Comparison of ENCODE assay signal across 1 cellular context in the genomic region with DNA sequence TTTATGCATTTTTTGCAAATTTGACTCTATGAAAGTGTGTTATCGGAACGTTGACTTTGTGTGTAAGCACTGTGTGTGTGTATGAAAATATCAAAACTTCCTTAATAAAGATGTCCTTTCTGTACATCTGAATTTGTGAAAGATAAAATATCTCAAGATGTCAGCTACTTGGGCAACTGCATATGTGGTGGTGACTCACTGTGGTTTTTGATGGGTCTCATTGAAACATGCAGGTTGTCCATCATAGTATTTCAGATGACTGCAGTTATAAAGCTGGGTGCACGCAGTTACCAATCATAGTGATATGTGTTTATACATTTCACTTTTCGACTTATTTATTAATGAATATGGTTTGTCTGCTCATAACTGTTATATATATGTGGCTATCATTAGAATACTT.
TF ChIP-seq lines count a peak whose summit lies in the region.

No MANE protein-coding gene starts in this region.

TF ChIP-seq in K562, 482 proteins besides CTCF, POLR2A, EP300 and RAD21 (continued from another document):
- TF ChIP-seq, protein P1, sequence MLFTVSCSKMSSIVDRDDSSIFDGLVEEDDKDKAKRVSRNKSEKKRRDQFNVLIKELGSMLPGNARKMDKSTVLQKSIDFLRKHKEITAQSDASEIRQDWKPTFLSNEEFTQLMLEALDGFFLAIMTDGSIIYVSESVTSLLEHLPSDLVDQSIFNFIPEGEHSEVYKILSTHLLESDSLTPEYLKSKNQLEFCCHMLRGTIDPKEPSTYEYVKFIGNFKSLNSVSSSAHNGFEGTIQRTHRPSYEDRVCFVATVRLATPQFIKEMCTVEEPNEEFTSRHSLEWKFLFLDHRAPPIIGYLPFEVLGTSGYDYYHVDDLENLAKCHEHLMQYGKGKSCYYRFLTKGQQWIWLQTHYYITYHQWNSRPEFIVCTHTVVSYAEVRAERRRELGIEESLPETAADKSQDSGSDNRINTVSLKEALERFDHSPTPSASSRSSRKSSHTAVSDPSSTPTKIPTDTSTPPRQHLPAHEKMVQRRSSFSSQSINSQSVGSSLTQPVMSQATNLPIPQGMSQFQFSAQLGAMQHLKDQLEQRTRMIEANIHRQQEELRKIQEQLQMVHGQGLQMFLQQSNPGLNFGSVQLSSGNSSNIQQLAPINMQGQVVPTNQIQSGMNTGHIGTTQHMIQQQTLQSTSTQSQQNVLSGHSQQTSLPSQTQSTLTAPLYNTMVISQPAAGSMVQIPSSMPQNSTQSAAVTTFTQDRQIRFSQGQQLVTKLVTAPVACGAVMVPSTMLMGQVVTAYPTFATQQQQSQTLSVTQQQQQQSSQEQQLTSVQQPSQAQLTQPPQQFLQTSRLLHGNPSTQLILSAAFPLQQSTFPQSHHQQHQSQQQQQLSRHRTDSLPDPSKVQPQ (CRISPR knock-in tag; IDR thresholded peaks at IDR 0.05; ENCODE audit: borderline replicate concordance), result no peak
- TF ChIP-seq, protein P2, sequence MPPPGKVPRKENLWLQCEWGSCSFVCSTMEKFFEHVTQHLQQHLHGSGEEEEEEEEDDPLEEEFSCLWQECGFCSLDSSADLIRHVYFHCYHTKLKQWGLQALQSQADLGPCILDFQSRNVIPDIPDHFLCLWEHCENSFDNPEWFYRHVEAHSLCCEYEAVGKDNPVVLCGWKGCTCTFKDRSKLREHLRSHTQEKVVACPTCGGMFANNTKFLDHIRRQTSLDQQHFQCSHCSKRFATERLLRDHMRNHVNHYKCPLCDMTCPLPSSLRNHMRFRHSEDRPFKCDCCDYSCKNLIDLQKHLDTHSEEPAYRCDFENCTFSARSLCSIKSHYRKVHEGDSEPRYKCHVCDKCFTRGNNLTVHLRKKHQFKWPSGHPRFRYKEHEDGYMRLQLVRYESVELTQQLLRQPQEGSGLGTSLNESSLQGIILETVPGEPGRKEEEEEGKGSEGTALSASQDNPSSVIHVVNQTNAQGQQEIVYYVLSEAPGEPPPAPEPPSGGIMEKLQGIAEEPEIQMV (tag; conservative IDR thresholded peaks at IDR 0.05; ENCODE audit: low read depth), result no peak
- TF ChIP-seq NFE2 (IDR thresholded peaks at IDR 0.05; ENCODE audit: low read depth) (0 out of 2 replicates have a peak, but pooled peaks have one; percentile 20), MEIS2 (IDR thresholded peaks at IDR 0.05; ENCODE audit: partially characterized antibody) (peak; percentile 62), JUND (IDR thresholded peaks at IDR 0.05; ENCODE audit: borderline replicate concordance, low read depth, low read length) (peak; percentile 87), JUND (tag; IDR thresholded peaks at IDR 0.05; ENCODE audit: borderline replicate concordance, low read depth, low read length) (peak; percentile 83), GABPB1 (CRISPR knock-in tag; IDR thresholded peaks at IDR 0.05) (no peak), CBX8 (IDR thresholded peaks at IDR 0.05; ENCODE audit: borderline replicate concordance, extremely low read depth, low read depth, low read length, poor library complexity, severe bottlenecking) (no peak), ZNF124 (CRISPR knock-in tag; IDR thresholded peaks at IDR 0.05) (no peak), KDM4B (IDR thresholded peaks at IDR 0.05; ENCODE audit: borderline replicate concordance in 2 of 2, low read depth in 1 of 2) (no peak), SUPT5H (IDR thresholded peaks at IDR 0.05) (no peak), ESRRA (IDR thresholded peaks at IDR 0.05; ENCODE audit: borderline replicate concordance, low read depth) (no peak), ZNF780A (CRISPR knock-in tag; IDR thresholded peaks at IDR 0.05) (no peak), CREB1 (IDR thresholded peaks at IDR 0.05) (no peak), CREB1 (CRISPR knock-in tag; IDR thresholded peaks at IDR 0.05) (no peak), XRCC3 (IDR thresholded peaks at IDR 0.05) (no peak), TEAD4 (IDR thresholded peaks at IDR 0.05; ENCODE audit: low read length) (peak; percentile 53; the same call in 1 of the 2 replicates), TEAD4 (CRISPR knock-in tag; IDR thresholded peaks at IDR 0.05; ENCODE audit: borderline replicate concordance) (no peak), CEBPG (CRISPR knock-in tag; IDR thresholded peaks at IDR 0.05) (no peak), CEBPG (tag; conservative IDR thresholded peaks at IDR 0.05 in 1 of 2, IDR thresholded peaks at IDR 0.05 in 1 of 2) (0 out of 4 replicates have a peak, but pooled peaks of 1 of the 2 experiments have one; percentile 33), JUN (IDR thresholded peaks at IDR 0.05; ENCODE audit: borderline replicate concordance, low read depth, low read length) (0 out of 2 replicates have a peak, but pooled peaks have one; percentile 17), JUN (CRISPR knock-in tag; IDR thresholded peaks at IDR 0.05; ENCODE audit: borderline replicate concordance) (no peak), ZNF146 (CRISPR knock-in tag; IDR thresholded peaks at IDR 0.05; ENCODE audit: unreplicated experiment) (no peak), FOS (IDR thresholded peaks at IDR 0.05; ENCODE audit: extremely low read depth, insufficient read length) (no peak), RBM39 (optimal IDR thresholded peaks at IDR 0.05; ENCODE audit: low read depth, low read length) (no peak), SP1 (CRISPR knock-in tag; IDR thresholded peaks at IDR 0.05) (no peak), XRCC5 (IDR thresholded peaks at IDR 0.05; ENCODE audit: low read depth, low read length) (no peak), ARHGAP35 (IDR thresholded peaks at IDR 0.05; ENCODE audit: partially characterized antibody) (no peak), FOXA1 (IDR thresholded peaks at IDR 0.05; ENCODE audit: borderline replicate concordance) (no peak), MEF2D (tag; conservative IDR thresholded peaks at IDR 0.05; ENCODE audit: low read depth) (no peak), ARID1B (IDR thresholded peaks at IDR 0.05) (0 out of 2 replicates have a peak, but pooled peaks have one; percentile 32), SP2 (IDR thresholded peaks at IDR 0.05; ENCODE audit: extremely low read depth, low read depth, low read length, poor library complexity, severe bottlenecking) (no peak), SMARCE1 (IDR thresholded peaks at IDR 0.05) (peak; percentile 42; the same call in 1 of the 2 replicates)
- TF ChIP-seq, protein P3, sequence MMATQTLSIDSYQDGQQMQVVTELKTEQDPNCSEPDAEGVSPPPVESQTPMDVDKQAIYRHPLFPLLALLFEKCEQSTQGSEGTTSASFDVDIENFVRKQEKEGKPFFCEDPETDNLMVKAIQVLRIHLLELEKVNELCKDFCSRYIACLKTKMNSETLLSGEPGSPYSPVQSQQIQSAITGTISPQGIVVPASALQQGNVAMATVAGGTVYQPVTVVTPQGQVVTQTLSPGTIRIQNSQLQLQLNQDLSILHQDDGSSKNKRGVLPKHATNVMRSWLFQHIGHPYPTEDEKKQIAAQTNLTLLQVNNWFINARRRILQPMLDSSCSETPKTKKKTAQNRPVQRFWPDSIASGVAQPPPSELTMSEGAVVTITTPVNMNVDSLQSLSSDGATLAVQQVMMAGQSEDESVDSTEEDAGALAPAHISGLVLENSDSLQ (IDR thresholded peaks at IDR 0.05), result peak; percentile 67
- TF ChIP-seq, protein P4, sequence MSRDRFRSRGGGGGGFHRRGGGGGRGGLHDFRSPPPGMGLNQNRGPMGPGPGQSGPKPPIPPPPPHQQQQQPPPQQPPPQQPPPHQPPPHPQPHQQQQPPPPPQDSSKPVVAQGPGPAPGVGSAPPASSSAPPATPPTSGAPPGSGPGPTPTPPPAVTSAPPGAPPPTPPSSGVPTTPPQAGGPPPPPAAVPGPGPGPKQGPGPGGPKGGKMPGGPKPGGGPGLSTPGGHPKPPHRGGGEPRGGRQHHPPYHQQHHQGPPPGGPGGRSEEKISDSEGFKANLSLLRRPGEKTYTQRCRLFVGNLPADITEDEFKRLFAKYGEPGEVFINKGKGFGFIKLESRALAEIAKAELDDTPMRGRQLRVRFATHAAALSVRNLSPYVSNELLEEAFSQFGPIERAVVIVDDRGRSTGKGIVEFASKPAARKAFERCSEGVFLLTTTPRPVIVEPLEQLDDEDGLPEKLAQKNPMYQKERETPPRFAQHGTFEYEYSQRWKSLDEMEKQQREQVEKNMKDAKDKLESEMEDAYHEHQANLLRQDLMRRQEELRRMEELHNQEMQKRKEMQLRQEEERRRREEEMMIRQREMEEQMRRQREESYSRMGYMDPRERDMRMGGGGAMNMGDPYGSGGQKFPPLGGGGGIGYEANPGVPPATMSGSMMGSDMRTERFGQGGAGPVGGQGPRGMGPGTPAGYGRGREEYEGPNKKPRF (IDR thresholded peaks at IDR 0.05; ENCODE audit: low read depth, low read length), result no peak
- TF ChIP-seq, protein P5, sequence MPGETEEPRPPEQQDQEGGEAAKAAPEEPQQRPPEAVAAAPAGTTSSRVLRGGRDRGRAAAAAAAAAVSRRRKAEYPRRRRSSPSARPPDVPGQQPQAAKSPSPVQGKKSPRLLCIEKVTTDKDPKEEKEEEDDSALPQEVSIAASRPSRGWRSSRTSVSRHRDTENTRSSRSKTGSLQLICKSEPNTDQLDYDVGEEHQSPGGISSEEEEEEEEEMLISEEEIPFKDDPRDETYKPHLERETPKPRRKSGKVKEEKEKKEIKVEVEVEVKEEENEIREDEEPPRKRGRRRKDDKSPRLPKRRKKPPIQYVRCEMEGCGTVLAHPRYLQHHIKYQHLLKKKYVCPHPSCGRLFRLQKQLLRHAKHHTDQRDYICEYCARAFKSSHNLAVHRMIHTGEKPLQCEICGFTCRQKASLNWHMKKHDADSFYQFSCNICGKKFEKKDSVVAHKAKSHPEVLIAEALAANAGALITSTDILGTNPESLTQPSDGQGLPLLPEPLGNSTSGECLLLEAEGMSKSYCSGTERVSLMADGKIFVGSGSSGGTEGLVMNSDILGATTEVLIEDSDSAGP (CRISPR knock-in tag; IDR thresholded peaks at IDR 0.05), result no peak
- TF ChIP-seq, protein P6, sequence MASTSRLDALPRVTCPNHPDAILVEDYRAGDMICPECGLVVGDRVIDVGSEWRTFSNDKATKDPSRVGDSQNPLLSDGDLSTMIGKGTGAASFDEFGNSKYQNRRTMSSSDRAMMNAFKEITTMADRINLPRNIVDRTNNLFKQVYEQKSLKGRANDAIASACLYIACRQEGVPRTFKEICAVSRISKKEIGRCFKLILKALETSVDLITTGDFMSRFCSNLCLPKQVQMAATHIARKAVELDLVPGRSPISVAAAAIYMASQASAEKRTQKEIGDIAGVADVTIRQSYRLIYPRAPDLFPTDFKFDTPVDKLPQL (IDR thresholded peaks at IDR 0.05; ENCODE audit: extremely low read depth, insufficient read length), result no peak
- TF ChIP-seq, protein P7, sequence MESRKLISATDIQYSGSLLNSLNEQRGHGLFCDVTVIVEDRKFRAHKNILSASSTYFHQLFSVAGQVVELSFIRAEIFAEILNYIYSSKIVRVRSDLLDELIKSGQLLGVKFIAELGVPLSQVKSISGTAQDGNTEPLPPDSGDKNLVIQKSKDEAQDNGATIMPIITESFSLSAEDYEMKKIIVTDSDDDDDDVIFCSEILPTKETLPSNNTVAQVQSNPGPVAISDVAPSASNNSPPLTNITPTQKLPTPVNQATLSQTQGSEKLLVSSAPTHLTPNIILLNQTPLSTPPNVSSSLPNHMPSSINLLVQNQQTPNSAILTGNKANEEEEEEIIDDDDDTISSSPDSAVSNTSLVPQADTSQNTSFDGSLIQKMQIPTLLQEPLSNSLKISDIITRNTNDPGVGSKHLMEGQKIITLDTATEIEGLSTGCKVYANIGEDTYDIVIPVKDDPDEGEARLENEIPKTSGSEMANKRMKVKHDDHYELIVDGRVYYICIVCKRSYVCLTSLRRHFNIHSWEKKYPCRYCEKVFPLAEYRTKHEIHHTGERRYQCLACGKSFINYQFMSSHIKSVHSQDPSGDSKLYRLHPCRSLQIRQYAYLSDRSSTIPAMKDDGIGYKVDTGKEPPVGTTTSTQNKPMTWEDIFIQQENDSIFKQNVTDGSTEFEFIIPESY (CRISPR knock-in tag; IDR thresholded peaks at IDR 0.05), result no peak
- TF ChIP-seq, protein P8, sequence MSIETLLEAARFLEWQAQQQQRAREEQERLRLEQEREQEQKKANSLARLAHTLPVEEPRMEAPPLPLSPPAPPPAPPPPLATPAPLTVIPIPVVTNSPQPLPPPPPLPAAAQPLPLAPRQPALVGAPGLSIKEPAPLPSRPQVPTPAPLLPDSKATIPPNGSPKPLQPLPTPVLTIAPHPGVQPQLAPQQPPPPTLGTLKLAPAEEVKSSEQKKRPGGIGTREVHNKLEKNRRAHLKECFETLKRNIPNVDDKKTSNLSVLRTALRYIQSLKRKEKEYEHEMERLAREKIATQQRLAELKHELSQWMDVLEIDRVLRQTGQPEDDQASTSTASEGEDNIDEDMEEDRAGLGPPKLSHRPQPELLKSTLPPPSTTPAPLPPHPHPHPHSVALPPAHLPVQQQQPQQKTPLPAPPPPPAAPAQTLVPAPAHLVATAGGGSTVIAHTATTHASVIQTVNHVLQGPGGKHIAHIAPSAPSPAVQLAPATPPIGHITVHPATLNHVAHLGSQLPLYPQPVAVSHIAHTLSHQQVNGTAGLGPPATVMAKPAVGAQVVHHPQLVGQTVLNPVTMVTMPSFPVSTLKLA (conservative IDR thresholded peaks at IDR 0.05), result no peak
